Comparison of ENCODE assay signal across 8 cellular contexts in the genomic region with DNA sequence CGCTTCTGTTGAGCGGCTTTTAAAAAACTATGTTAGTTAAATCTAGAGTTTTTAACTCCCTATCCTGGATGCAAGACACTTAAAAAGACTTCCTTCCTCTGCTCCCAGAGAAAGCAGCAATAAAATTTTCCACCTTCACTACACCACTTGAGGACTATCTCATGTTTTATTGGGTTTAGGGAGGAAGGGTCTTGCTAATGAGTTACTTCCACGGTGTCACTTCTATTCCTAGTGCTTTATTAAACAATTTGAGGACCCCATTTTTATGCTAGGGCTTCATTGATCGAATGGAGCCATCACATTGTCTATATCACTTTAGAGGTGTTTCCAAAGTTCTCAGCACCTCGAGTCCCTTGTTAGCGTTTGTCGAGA. TPM values are rescaled to one million over a fixed set of nuclear protein-coding genes. Genes with fewer than 3 reads are reported as not detected.
DNase-seq lines count a peak whose midpoint lies in the region; ATAC-seq and TF ChIP-seq lines count a peak whose summit lies in the region.

No MANE protein-coding gene starts in this region.

- ATAC-seq in GM18868 (IDR thresholded peaks at IDR 0.05; ENCODE audit: unreplicated experiment) = no peak

- DNase-seq in GM12865 (ENCODE audit: low read depth) (no peak), SK-N-MC (ENCODE audit: low read depth, low spot score) (no peak), fibroblast of pulmonary artery (ENCODE audit: low read depth) (no peak), foreskin melanocyte (no peak), occipital lobe (lab: John Stamatoyannopoulos, UW) (no peak), DMS153 (lab: John Stamatoyannopoulos, UW) (no peak)

- H3K4me1 ChIP-seq in rectal smooth muscle tissue (ENCODE audit: control insufficient read depth, insufficient read depth, low read length) = peaks cover 8% of the 10 kb centered on the region

- H3K27ac ChIP-seq in SK-N-MC (no peak overlapping the region), rectal smooth muscle tissue (ENCODE audit: low read depth, low read length) (peak overlapping the region; percentile 88)

- no peaks in the 10 kb centered on the region for H3K27me3 ChIP-seq in rectal smooth muscle tissue (ENCODE audit: control insufficient read depth, insufficient read depth, low read length)

- H3K9ac ChIP-seq in SK-N-MC (ENCODE audit: insufficient read length) (no peak overlapping the region), rectal smooth muscle tissue (ENCODE audit: low read length) (peak overlapping the region; percentile 70)

- TF ChIP-seq CTCF in GM12865 (IDR thresholded peaks at IDR 0.05; ENCODE audit: insufficient read depth, low read depth, low read length, missing control alignments) (no peak), fibroblast of pulmonary artery (IDR thresholded peaks at IDR 0.05; ENCODE audit: low read length, missing control alignments) (no peak)

- no peaks in the 10 kb centered on the region for H3K9me3 ChIP-seq in SK-N-MC (ENCODE audit: low read depth, low read length)

- no peaks in the 10 kb centered on the region for H3K36me3 ChIP-seq in SK-N-MC (ENCODE audit: insufficient read depth, low read length)
- H3K36me3 ChIP-seq in rectal smooth muscle tissue (ENCODE audit: control insufficient read depth, insufficient read depth, low read length) = no peaks in the 10 kb centered on the region

- peak overlapping the region; percentile 82 for H3K4me3 ChIP-seq in GM12865 (ENCODE audit: low read depth, low read length)
- peak overlapping the region; percentile 86 for H3K4me3 ChIP-seq in SK-N-MC
- peak overlapping the region; percentile 87 for H3K4me3 ChIP-seq in fibroblast of pulmonary artery (replicated peaks; ENCODE audit: low read depth, low read length)
- H3K4me3 ChIP-seq in rectal smooth muscle tissue (ENCODE audit: low read length) = peak overlapping the region; percentile 99

RNA-seq across cellular contexts. Expression of gene STIM2, which starts 3.7 kb away (rescaled TPM):
- total RNA-seq in occipital lobe = 25.9 TPM
